Comparison of ENCODE assay signal across 1 cellular context in the genomic region with DNA sequence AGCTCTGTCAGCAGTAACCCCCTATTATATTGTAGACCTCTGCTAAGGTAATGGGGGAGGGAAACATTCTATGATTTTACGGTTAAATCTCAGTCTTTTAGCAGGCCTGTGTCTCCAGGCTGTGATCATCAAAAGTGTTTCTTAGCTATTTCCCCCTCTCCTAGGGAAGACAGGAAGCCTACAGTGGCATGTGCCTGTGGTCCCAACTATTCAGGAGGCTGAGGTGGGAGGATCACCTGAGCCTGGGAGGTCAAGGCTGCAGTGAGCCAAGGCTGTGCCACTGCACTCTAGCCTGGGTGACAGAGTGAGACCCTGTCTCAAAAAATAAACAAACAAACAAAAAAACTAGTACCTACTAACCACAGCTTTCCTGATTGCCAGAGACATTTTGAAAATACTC.
TF ChIP-seq lines count a peak whose summit lies in the region.

No MANE protein-coding gene starts in this region.

TF ChIP-seq in SK-N-SH, 30 proteins besides CTCF, POLR2A, EP300 and RAD21 (continued from another document):
- TF ChIP-seq, protein P1, sequence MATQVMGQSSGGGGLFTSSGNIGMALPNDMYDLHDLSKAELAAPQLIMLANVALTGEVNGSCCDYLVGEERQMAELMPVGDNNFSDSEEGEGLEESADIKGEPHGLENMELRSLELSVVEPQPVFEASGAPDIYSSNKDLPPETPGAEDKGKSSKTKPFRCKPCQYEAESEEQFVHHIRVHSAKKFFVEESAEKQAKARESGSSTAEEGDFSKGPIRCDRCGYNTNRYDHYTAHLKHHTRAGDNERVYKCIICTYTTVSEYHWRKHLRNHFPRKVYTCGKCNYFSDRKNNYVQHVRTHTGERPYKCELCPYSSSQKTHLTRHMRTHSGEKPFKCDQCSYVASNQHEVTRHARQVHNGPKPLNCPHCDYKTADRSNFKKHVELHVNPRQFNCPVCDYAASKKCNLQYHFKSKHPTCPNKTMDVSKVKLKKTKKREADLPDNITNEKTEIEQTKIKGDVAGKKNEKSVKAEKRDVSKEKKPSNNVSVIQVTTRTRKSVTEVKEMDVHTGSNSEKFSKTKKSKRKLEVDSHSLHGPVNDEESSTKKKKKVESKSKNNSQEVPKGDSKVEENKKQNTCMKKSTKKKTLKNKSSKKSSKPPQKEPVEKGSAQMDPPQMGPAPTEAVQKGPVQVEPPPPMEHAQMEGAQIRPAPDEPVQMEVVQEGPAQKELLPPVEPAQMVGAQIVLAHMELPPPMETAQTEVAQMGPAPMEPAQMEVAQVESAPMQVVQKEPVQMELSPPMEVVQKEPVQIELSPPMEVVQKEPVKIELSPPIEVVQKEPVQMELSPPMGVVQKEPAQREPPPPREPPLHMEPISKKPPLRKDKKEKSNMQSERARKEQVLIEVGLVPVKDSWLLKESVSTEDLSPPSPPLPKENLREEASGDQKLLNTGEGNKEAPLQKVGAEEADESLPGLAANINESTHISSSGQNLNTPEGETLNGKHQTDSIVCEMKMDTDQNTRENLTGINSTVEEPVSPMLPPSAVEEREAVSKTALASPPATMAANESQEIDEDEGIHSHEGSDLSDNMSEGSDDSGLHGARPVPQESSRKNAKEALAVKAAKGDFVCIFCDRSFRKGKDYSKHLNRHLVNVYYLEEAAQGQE (IDR thresholded peaks at IDR 0.05; ENCODE audit: low read depth, low read length), result no peak
- TF ChIP-seq ELF1 (IDR thresholded peaks at IDR 0.05) (no peak), CHD2 (IDR thresholded peaks at IDR 0.05; ENCODE audit: low read length, partially characterized antibody) (no peak), SMC3 (IDR thresholded peaks at IDR 0.05; ENCODE audit: low read depth, low read length) (no peak), YY1 (IDR thresholded peaks at IDR 0.05; ENCODE audit: low read depth) (no peak), NFIC (IDR thresholded peaks at IDR 0.05; ENCODE audit: borderline replicate concordance) (no peak), JUND (IDR thresholded peaks at IDR 0.05) (no peak), FOSL2 (IDR thresholded peaks at IDR 0.05; ENCODE audit: borderline replicate concordance, low read depth) (no peak), EZH2phosphoT487 (IDR thresholded peaks at IDR 0.05; ENCODE audit: borderline replicate concordance, low read depth) (no peak), NRF1 (IDR thresholded peaks at IDR 0.05; ENCODE audit: low read depth, low read length) (no peak), MAX (IDR thresholded peaks at IDR 0.05; ENCODE audit: low read depth) (no peak), SIN3A (IDR thresholded peaks at IDR 0.05; ENCODE audit: borderline replicate concordance, low read depth, low read length) (no peak), PBX3 (IDR thresholded peaks at IDR 0.05) (no peak), MEF2A (IDR thresholded peaks at IDR 0.05; ENCODE audit: borderline replicate concordance, low read depth) (no peak)
TF ChIP-seq in SK-N-SH: peak in this region for 0.
